In the genomic region with DNA sequence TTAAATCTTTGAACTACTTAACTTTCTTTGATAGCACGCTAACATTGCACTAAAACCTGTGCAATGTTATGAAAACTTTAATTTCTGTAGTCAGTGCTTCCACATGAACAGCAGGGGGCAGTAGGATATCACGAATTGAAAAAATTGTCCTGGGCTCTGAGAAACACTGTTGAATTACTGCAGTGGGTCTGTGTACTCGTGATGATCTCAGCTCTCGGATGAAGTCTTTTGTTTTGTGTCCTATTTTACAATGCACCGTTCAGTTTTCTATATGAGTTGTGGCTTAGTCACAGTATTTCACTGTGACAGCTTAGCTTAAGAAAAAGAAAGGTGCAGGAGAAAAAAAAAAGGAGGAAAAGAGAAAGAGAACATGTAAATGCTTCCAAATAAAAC, we compare ENCODE assay signal across 8 cellular contexts.
DNase-seq lines count a peak whose midpoint lies in the region; ATAC-seq, FAIRE-seq and TF ChIP-seq lines count a peak whose summit lies in the region.

No MANE protein-coding gene starts in this region.

- H3K27me3 ChIP-seq in uterus, result no peaks in the 10 kb centered on the region

- no peaks in the 10 kb centered on the region for H3K9me3 ChIP-seq in uterus

- no peaks in the 10 kb centered on the region for H3K36me3 Mint-ChIP-seq in activated T-helper 2 cell treated with anti-CD3 and anti-CD28 coated beads, Interferon-gamma antibody, Interleukin-2, Interleukin-4, amounts not matched to agents 10 μg/mL and 5 μg/mL and 100 μg/mL, durations not matched to agents 14 hours and 24 hours and 36 hours (ENCODE audit: low read depth)
- no peaks in the 10 kb centered on the region for H3K36me3 Mint-ChIP-seq in nephron (ENCODE audit: low read depth)

- peak overlapping the region; percentile 60 for H3K4me3 ChIP-seq in fibroblast of the aortic adventitia (ENCODE audit: low read depth, low read length)
- peak overlapping the region; percentile 25 to 31 for H3K4me3 ChIP-seq in uterus

- no peak overlapping the region for H3K27ac Mint-ChIP-seq in activated T-helper 2 cell treated with anti-CD3 and anti-CD28 coated beads, Interferon-gamma antibody, Interleukin-2, Interleukin-4, amounts not matched to agents 10 μg/mL and 5 μg/mL and 100 μg/mL, durations not matched to agents 14 hours and 24 hours and 36 hours
- peak overlapping the region; percentile 78 to 81 (median 78) for H3K27ac Mint-ChIP-seq in nephron

- TF ChIP-seq POLR2A in uterus (IDR thresholded peaks at IDR 0.05), result no peak

- DNase-seq in DMS53 (lab: John Stamatoyannopoulos, UW), result peak; percentile 80
- peak; percentile 84 for DNase-seq in HTR-8/SVneo (ENCODE audit: insufficient read length, low spot score)
- peak; percentile 76 for DNase-seq in NOMO-1 treated with DMSO at 0.1 percent for 48 hours (lab: John Stamatoyannopoulos, UW; ENCODE audit: unreplicated experiment)
- peak; percentile 28 for DNase-seq in activated T-helper 2 cell treated with anti-CD3 and anti-CD28 coated beads, Interferon-gamma antibody, Interleukin-2, Interleukin-4, amounts not matched to agents 10 μg/mL and 5 μg/mL and 100 μg/mL, durations not matched to agents 14 hours and 24 hours and 36 hours (ENCODE audit: low spot score)
- DNase-seq in fibroblast of the aortic adventitia (ENCODE audit: low read depth), result peak; percentile 93
- DNase-seq in uterus, result peak; percentile 33 to 64

- H3K27me3 Mint-ChIP-seq in activated T-helper 2 cell treated with anti-CD3 and anti-CD28 coated beads, Interferon-gamma antibody, Interleukin-2, Interleukin-4, amounts not matched to agents 10 μg/mL and 5 μg/mL and 100 μg/mL, durations not matched to agents 14 hours and 24 hours and 36 hours (ENCODE audit: low read depth), result peaks cover 23% of the 10 kb centered on the region
- no peaks in the 10 kb centered on the region for H3K27me3 Mint-ChIP-seq in nephron (ENCODE audit: low read depth)

- ATAC-seq in GM21367 (IDR thresholded peaks at IDR 0.05; ENCODE audit: unreplicated experiment), result peak; percentile 59

- H3K9me3 Mint-ChIP-seq in activated T-helper 2 cell treated with anti-CD3 and anti-CD28 coated beads, Interferon-gamma antibody, Interleukin-2, Interleukin-4, amounts not matched to agents 10 μg/mL and 5 μg/mL and 100 μg/mL, durations not matched to agents 14 hours and 24 hours and 36 hours, result no peaks in the 10 kb centered on the region
- no peaks in the 10 kb centered on the region for H3K9me3 Mint-ChIP-seq in nephron

- TF ChIP-seq CTCF in fibroblast of the aortic adventitia (IDR thresholded peaks at IDR 0.05; ENCODE audit: insufficient read depth, low read length), result peak; percentile 76
- TF ChIP-seq CTCF in nephron (IDR thresholded peaks at IDR 0.05; ENCODE audit: unreplicated experiment in 3 of 3), result peak; percentile 87 to 95 (median 89)
- TF ChIP-seq CTCF in uterus (IDR thresholded peaks at IDR 0.05), result peak; percentile 86 to 93 (median 92)

- H3K4me1 Mint-ChIP-seq in activated T-helper 2 cell treated with anti-CD3 and anti-CD28 coated beads, Interferon-gamma antibody, Interleukin-2, Interleukin-4, amounts not matched to agents 10 μg/mL and 5 μg/mL and 100 μg/mL, durations not matched to agents 14 hours and 24 hours and 36 hours (ENCODE audit: low read depth), result peaks cover 11% of the 10 kb centered on the region
- H3K4me1 Mint-ChIP-seq in nephron, result peaks cover 39% of the 10 kb centered on the region

- intact Hi-C loops in activated T-helper 2 cell treated with anti-CD3 and anti-CD28 coated beads, Interferon-gamma antibody, Interleukin-2, Interleukin-4, amounts not matched to agents 10 μg/mL and 5 μg/mL and 100 μg/mL, durations not matched to agents 14 hours and 24 hours and 36 hours (cut with micrococcal nuclease), result loop anchor here (1.0 to 5.0 kb wide), 6 partner anchors 185 to 1241 kb away; no protein-coding TSS in a partner anchor
- intact Hi-C loops in uterus (cut with DNase I; ENCODE audit: low total_unique reads), result loop anchor here (10.0 kb wide), 1 partner anchor 199 kb away; no protein-coding TSS in a partner anchor

- peak overlapping the region; percentile 66 to 77 for H3K27ac ChIP-seq in uterus

- no peaks in the 10 kb centered on the region for H3K4me1 ChIP-seq in uterus

- no peak for FAIRE-seq in HTR-8/SVneo (lab: Jason Lieb, UNC)

- H3K4me3 Mint-ChIP-seq in activated T-helper 2 cell treated with anti-CD3 and anti-CD28 coated beads, Interferon-gamma antibody, Interleukin-2, Interleukin-4, amounts not matched to agents 10 μg/mL and 5 μg/mL and 100 μg/mL, durations not matched to agents 14 hours and 24 hours and 36 hours (ENCODE audit: low read depth), result peak overlapping the region; percentile 71
- H3K4me3 Mint-ChIP-seq in nephron, result peak overlapping the region; percentile 58 to 77 (median 70)

- H3K36me3 ChIP-seq in uterus, result no peaks in the 10 kb centered on the region

Comparison
In these comparisons a context has a peak if more than half of its experiments do, and no peak if none do; other contexts are left out.
1. Peak in every context shown above with its lines: DNase-seq, ATAC-seq, H3K4me3 ChIP-seq and H3K27ac ChIP-seq.
2. DNase-seq: peak in every context shown above with its lines; median percentile 93 in fibroblast of the aortic adventitia; 84 in HTR-8/SVneo; 80 in DMS53; 76 in NOMO-1 treated with DMSO at 0.1 percent for 48 hours; 48 in uterus; 28 in activated T-helper 2 cell treated with anti-CD3 and anti-CD28 coated beads, Interferon-gamma antibody, Interleukin-2, Interleukin-4, amounts not matched to agents 10 μg/mL and 5 μg/mL and 100 μg/mL, durations not matched to agents 14 hours and 24 hours and 36 hours.